In genomic region chr17:46183383-46183782, GRCh38 we compare ENCODE assay signal across 7 cellular contexts. TPM values are rescaled to one million over a fixed set of nuclear protein-coding genes. Genes with fewer than 3 reads are reported as not detected.
DNase-seq lines count a peak whose midpoint lies in the region; ATAC-seq, FAIRE-seq and TF ChIP-seq lines count a peak whose summit lies in the region.
"Not testable (repeated sequence)": the region's sequence is repeated elsewhere in the genome, so short reads cannot be mapped to it uniquely, and the experiment has no call there.

No MANE protein-coding gene starts in this region.

- CTCF ChIA-PET in CD4-positive, alpha-beta T cell (lab: Charles Lee) = interaction anchor here (1.1 to 2.4 kb wide), 3 partner anchors 27 to 139 kb away, joined by 3 to 5 read pairs (median 5); no protein-coding TSS in a partner anchor

- not testable (repeated sequence) for H3K9me3 ChIP-seq in CD4-positive, alpha-beta T cell (ENCODE audit: control insufficient read depth, low read length); Loucy (ENCODE audit: insufficient read depth, low read depth, low read length); kidney (ENCODE audit: control insufficient read depth in 1 of 2, low read length in 2 of 2)

- DNase-seq in CD4-positive, alpha-beta T cell; activated T-helper 1 cell treated with anti-CD3 and anti-CD28 coated beads, Interleukin-12 subunit alpha, Interleukin-12 subunit beta, Interleukin-2, Interleukin-4 antibody, amounts not matched to agents 30 ng/mL and 10 ng/mL and 1 ng/mL, durations not matched to agents 14 hours and 24 hours and 36 hours (ENCODE audit: low spot score); central memory CD8-positive, alpha-beta T cell (ENCODE audit: low spot score in 2 of 2); natural killer cell: not testable (repeated sequence)
- DNase-seq in kidney = peak; percentile 46

- H3K27me3 Mint-ChIP-seq in CD4-positive, alpha-beta T cell; activated T-helper 1 cell treated with anti-CD3 and anti-CD28 coated beads, Interleukin-12 subunit alpha, Interleukin-12 subunit beta, Interleukin-2, Interleukin-4 antibody, amounts not matched to agents 30 ng/mL and 10 ng/mL and 1 ng/mL, durations not matched to agents 14 hours and 24 hours and 36 hours (ENCODE audit: insufficient read depth); central memory CD8-positive, alpha-beta T cell; natural killer cell (ENCODE audit: low read depth in 2 of 2); stimulated activated memory B cell treated with anti-CD40 and anti-IgM and Interleukin-4, amounts not matched to agents 10 μg/mL and 1 μg/mL and 100 μg/mL, for 72 hours: not testable (repeated sequence)

- peak overlapping the region; percentile 90 for H3K4me2 ChIP-seq in Loucy (ENCODE audit: low read depth, low read length, poor library complexity, severe bottlenecking)

- POLR2A ChIA-PET in CD4-positive, alpha-beta T cell (lab: Charles Lee) = interaction anchor here (6.7 kb wide), 1 partner anchor 10 kb away, joined by 33 read pairs; the partner anchor contains the start of gene KANSL1

- FAIRE-seq in kidney (lab: Jason Lieb, UNC) = not testable (repeated sequence)

- peaks cover 95% of the 10 kb centered on the region for H3K4me1 Mint-ChIP-seq in CD4-positive, alpha-beta T cell (ENCODE audit: low read depth)
- H3K4me1 Mint-ChIP-seq in activated T-helper 1 cell treated with anti-CD3 and anti-CD28 coated beads, Interleukin-12 subunit alpha, Interleukin-12 subunit beta, Interleukin-2, Interleukin-4 antibody, amounts not matched to agents 30 ng/mL and 10 ng/mL and 1 ng/mL, durations not matched to agents 14 hours and 24 hours and 36 hours (ENCODE audit: low read depth) = peaks cover 80% of the 10 kb centered on the region
- H3K4me1 Mint-ChIP-seq in central memory CD8-positive, alpha-beta T cell = peaks cover 93% of the 10 kb centered on the region
- H3K4me1 Mint-ChIP-seq in natural killer cell = peaks cover 83 to 86% of the 10 kb centered on the region in 2 donors
- peaks cover 83% of the 10 kb centered on the region for H3K4me1 Mint-ChIP-seq in stimulated activated memory B cell treated with anti-CD40 and anti-IgM and Interleukin-4, amounts not matched to agents 10 μg/mL and 1 μg/mL and 100 μg/mL, for 72 hours

- H3K27me3 ChIP-seq in CD4-positive, alpha-beta T cell (ENCODE audit: control insufficient read depth, insufficient read depth, low read length); Loucy (ENCODE audit: insufficient read depth, low read length, poor library complexity, severe bottlenecking): not testable (repeated sequence)

- H3K79me2 ChIP-seq in Loucy (ENCODE audit: insufficient read depth, low read length) = peaks cover 100% of the 10 kb centered on the region

- peaks cover 97% of the 10 kb centered on the region for H4K20me1 ChIP-seq in Loucy (ENCODE audit: insufficient read depth, low read length, poor library complexity, severe bottlenecking)

- peaks cover 27% of the 10 kb centered on the region for H3K36me3 Mint-ChIP-seq in CD4-positive, alpha-beta T cell (ENCODE audit: low read depth)
- H3K36me3 Mint-ChIP-seq in activated T-helper 1 cell treated with anti-CD3 and anti-CD28 coated beads, Interleukin-12 subunit alpha, Interleukin-12 subunit beta, Interleukin-2, Interleukin-4 antibody, amounts not matched to agents 30 ng/mL and 10 ng/mL and 1 ng/mL, durations not matched to agents 14 hours and 24 hours and 36 hours (ENCODE audit: low read depth) = peaks cover 12% of the 10 kb centered on the region
- peaks cover 21% of the 10 kb centered on the region for H3K36me3 Mint-ChIP-seq in central memory CD8-positive, alpha-beta T cell (ENCODE audit: insufficient read depth)
- H3K36me3 Mint-ChIP-seq in natural killer cell = not testable (repeated sequence)
- H3K36me3 Mint-ChIP-seq in stimulated activated memory B cell treated with anti-CD40 and anti-IgM and Interleukin-4, amounts not matched to agents 10 μg/mL and 1 μg/mL and 100 μg/mL, for 72 hours = peaks cover 35% of the 10 kb centered on the region

- H3K4me1 ChIP-seq in Loucy (ENCODE audit: insufficient read depth, low read length, poor library complexity, severe bottlenecking) (peaks cover 46% of the 10 kb centered on the region), kidney (ENCODE audit: control insufficient read depth in 1 of 2, insufficient read depth in 1 of 2, low read depth in 1 of 2, low read length in 2 of 2) (peaks cover 22 to 35% of the 10 kb centered on the region in 2 donors)

- not testable (repeated sequence) for H3K4me3 ChIP-seq in Loucy (ENCODE audit: low read length, poor library complexity, severe bottlenecking); kidney (ENCODE audit: low read length in 2 of 2)

- H3K36me3 ChIP-seq in Loucy (ENCODE audit: insufficient read depth, low read length); kidney (ENCODE audit: control insufficient read depth in 1 of 2, insufficient read depth in 2 of 2, low read length in 2 of 2): not testable (repeated sequence)

- not testable (repeated sequence) for H2AFZ ChIP-seq in Loucy (ENCODE audit: low read length)

- not testable (repeated sequence) for H3K27ac ChIP-seq in CD4-positive, alpha-beta T cell (ENCODE audit: low read depth, low read length); kidney (ENCODE audit: low read depth in 2 of 2, low read length in 2 of 2)

- H3K9ac ChIP-seq in Loucy (ENCODE audit: low read depth, low read length, poor library complexity, severe bottlenecking); kidney (ENCODE audit: low read length in 2 of 2): not testable (repeated sequence)

- not testable (repeated sequence) for H3F3A ChIP-seq in Loucy (ENCODE audit: low read depth)

- not testable (repeated sequence) for H3K9me2 ChIP-seq in Loucy (replicated peaks; ENCODE audit: low read depth, low read length)

- H3K4me3 Mint-ChIP-seq in CD4-positive, alpha-beta T cell; activated T-helper 1 cell treated with anti-CD3 and anti-CD28 coated beads, Interleukin-12 subunit alpha, Interleukin-12 subunit beta, Interleukin-2, Interleukin-4 antibody, amounts not matched to agents 30 ng/mL and 10 ng/mL and 1 ng/mL, durations not matched to agents 14 hours and 24 hours and 36 hours; natural killer cell; stimulated activated memory B cell treated with anti-CD40 and anti-IgM and Interleukin-4, amounts not matched to agents 10 μg/mL and 1 μg/mL and 100 μg/mL, for 72 hours: not testable (repeated sequence)
- peak overlapping the region; percentile 67 for H3K4me3 Mint-ChIP-seq in central memory CD8-positive, alpha-beta T cell

- not testable (repeated sequence) for H3K9me3 Mint-ChIP-seq in CD4-positive, alpha-beta T cell; activated T-helper 1 cell treated with anti-CD3 and anti-CD28 coated beads, Interleukin-12 subunit alpha, Interleukin-12 subunit beta, Interleukin-2, Interleukin-4 antibody, amounts not matched to agents 30 ng/mL and 10 ng/mL and 1 ng/mL, durations not matched to agents 14 hours and 24 hours and 36 hours; central memory CD8-positive, alpha-beta T cell; natural killer cell; stimulated activated memory B cell treated with anti-CD40 and anti-IgM and Interleukin-4, amounts not matched to agents 10 μg/mL and 1 μg/mL and 100 μg/mL, for 72 hours

- H3K27ac Mint-ChIP-seq in CD4-positive, alpha-beta T cell = peak overlapping the region; percentile 49
- peak overlapping the region; percentile 32 for H3K27ac Mint-ChIP-seq in activated T-helper 1 cell treated with anti-CD3 and anti-CD28 coated beads, Interleukin-12 subunit alpha, Interleukin-12 subunit beta, Interleukin-2, Interleukin-4 antibody, amounts not matched to agents 30 ng/mL and 10 ng/mL and 1 ng/mL, durations not matched to agents 14 hours and 24 hours and 36 hours
- peak overlapping the region; percentile 20 for H3K27ac Mint-ChIP-seq in central memory CD8-positive, alpha-beta T cell (ENCODE audit: low read depth)
- H3K27ac Mint-ChIP-seq in natural killer cell = peak overlapping the region; percentile 73 to 86
- peak overlapping the region; percentile 61 for H3K27ac Mint-ChIP-seq in stimulated activated memory B cell treated with anti-CD40 and anti-IgM and Interleukin-4, amounts not matched to agents 10 μg/mL and 1 μg/mL and 100 μg/mL, for 72 hours

- TF ChIP-seq CTCF in CD4-positive, alpha-beta T cell (IDR thresholded peaks at IDR 0.05); Loucy (conservative IDR thresholded peaks at IDR 0.05; ENCODE audit: low read length); kidney (IDR thresholded peaks at IDR 0.05; ENCODE audit: borderline replicate concordance, extremely low read depth, insufficient read depth); natural killer cell (IDR thresholded peaks at IDR 0.05): not testable (repeated sequence)

- ATAC-seq in CD4-positive, alpha-beta T cell (ENCODE audit: poor library complexity); central memory CD8-positive, alpha-beta T cell (replicated peaks; ENCODE audit: extremely low read depth, poor library complexity, severe bottlenecking); natural killer cell; stimulated activated memory B cell treated with anti-CD40 and anti-IgM and Interleukin-4, amounts not matched to agents 10 μg/mL and 1 μg/mL and 100 μg/mL, for 72 hours: not testable (repeated sequence)

- intact Hi-C loops in CD4-positive, alpha-beta T cell (cut with DNase I, micrococcal nuclease); activated T-helper 1 cell treated with anti-CD3 and anti-CD28 coated beads, Interleukin-12 subunit alpha, Interleukin-12 subunit beta, Interleukin-2, Interleukin-4 antibody, amounts not matched to agents 30 ng/mL and 10 ng/mL and 1 ng/mL, durations not matched to agents 14 hours and 24 hours and 36 hours (cut with micrococcal nuclease); kidney (cut with DNase I); natural killer cell (cut with micrococcal nuclease): not testable (repeated sequence)

RNA-seq across cellular contexts. Expression of gene KANSL1, which starts 9.8 kb away (rescaled TPM):
- 100 to 1,000 TPM; 122 to 125 TPM for total RNA-seq in CD4-positive, alpha-beta T cell
- total RNA-seq in activated T-helper 1 cell treated with anti-CD3 and anti-CD28 coated beads, Interleukin-12 subunit alpha, Interleukin-12 subunit beta, Interleukin-2, Interleukin-4 antibody, amounts not matched to agents 30 ng/mL and 10 ng/mL and 1 ng/mL, durations not matched to agents 14 hours and 24 hours and 36 hours = 96.7 and 99.4 TPM in 2 replicates
- total RNA-seq in kidney (97.3 TPM), natural killer cell (100 to 1,000 TPM; 202 to 240 (median 220) TPM)
- 13.7 TPM for polyA plus RNA-seq in kidney (ENCODE audit: insufficient read depth, low read depth, low replicate concordance)

Comparison
In these comparisons a context has a peak if more than half of its experiments do, and no peak if none do; other contexts are left out.
1. H3K27ac Mint-ChIP-seq: peak in every context shown above with its lines; median percentile 80 in natural killer cell; 61 in stimulated activated memory B cell treated with anti-CD40 and anti-IgM and Interleukin-4, amounts not matched to agents 10 μg/mL and 1 μg/mL and 100 μg/mL, for 72 hours; 49 in CD4-positive, alpha-beta T cell; 32 in activated T-helper 1 cell treated with anti-CD3 and anti-CD28 coated beads, Interleukin-12 subunit alpha, Interleukin-12 subunit beta, Interleukin-2, Interleukin-4 antibody, amounts not matched to agents 30 ng/mL and 10 ng/mL and 1 ng/mL, durations not matched to agents 14 hours and 24 hours and 36 hours; 20 in central memory CD8-positive, alpha-beta T cell.